17 cellular contexts compared by ENCODE assay signal in genomic region chr17:35238817-35239216, GRCh38. TPM values are rescaled to one million over a fixed set of nuclear protein-coding genes. Genes with fewer than 3 reads are reported as not detected.
A peak's percentile ranks its signal among the peaks of the same experiment; 100 is the strongest.
DNase-seq lines count a peak whose midpoint lies in the region; ATAC-seq, FAIRE-seq and TF ChIP-seq lines count a peak whose summit lies in the region.
"Had no signal": no experiment of that assay in that cellular context is flagged by ENCODE, and none has a peak within 500 bp of the region (broad histone marks: within the 10 kb centered on the region; RNA-seq: fewer than 3 reads in every experiment).

No MANE protein-coding gene starts in this region.

- no peak overlapping the region for H3K9ac ChIP-seq in HepG2 (ENCODE audit: insufficient read depth, low read depth, low read length)

- 72 to 80% (median 75%) methylated on average over 2 of the region's 2 CpGs for WGBS in heart left ventricle, 4 donors
- 2% methylated on average over 2 of the region's 2 CpGs for WGBS in HepG2 (ENCODE audit: low lambda C conversion rate)

- TF ChIP-seq POLR2A in H54 (IDR thresholded peaks at IDR 0.05; ENCODE audit: low read depth, low read length) (no peak), heart left ventricle (IDR thresholded peaks at IDR 0.05) (no peak), HepG2 (IDR thresholded peaks at IDR 0.05; ENCODE audit: insufficient read depth in 1 of 2, low read depth in 2 of 2, low read length in 2 of 2) (no peak)

- no peak for TF ChIP-seq RAD21 in HepG2 (CRISPR knock-in tag; IDR thresholded peaks at IDR 0.05)

- POLR2A ChIA-PET in HepG2 (lab: Yijun Ruan, JAX): no interaction called here

- peak overlapping the region; percentile 87 for H3K4me3 Mint-ChIP-seq in activated naive CD8-positive, alpha-beta T cell treated with anti-CD3 and anti-CD28 coated beads for 36 hours
- H3K4me3 Mint-ChIP-seq in immature natural killer cell: peak overlapping the region in 1 of 5 donors; percentile 57

- H3K27me3 Mint-ChIP-seq in activated naive CD8-positive, alpha-beta T cell treated with anti-CD3 and anti-CD28 coated beads for 36 hours: no peaks in the 10 kb centered on the region
- H3K27me3 Mint-ChIP-seq in immature natural killer cell (ENCODE audit: low read depth in 3 of 3): peaks cover 14 to 20% (median 17%) of the 10 kb centered on the region in 3 donors

- no TSS peak for BruUV-seq in HepG2 (replicated peaks; lab: Mats Ljungman, UMichigan)

- H3K27ac ChIP-seq in heart left ventricle (peak overlapping the region in 1 of 12 donors; percentile 96), HepG2 (ENCODE audit: extremely low read length, insufficient read depth, low read length) (no peak overlapping the region)
- H3K27ac ChIP-seq: prostate gland, SK-N-MC, suprapubic skin had no signal

- no peaks in the 10 kb centered on the region for H3K79me2 ChIP-seq in HepG2 (ENCODE audit: insufficient read depth, low read length)

- H3K36me3 Mint-ChIP-seq in activated naive CD8-positive, alpha-beta T cell treated with anti-CD3 and anti-CD28 coated beads for 36 hours: peaks cover 10% of the 10 kb centered on the region
- peaks cover 3 to 15% (median 9%) of the 10 kb centered on the region in 3 donors for H3K36me3 Mint-ChIP-seq in immature natural killer cell

- H3K4me2 ChIP-seq in HepG2 (ENCODE audit: low read depth, low read length): no peak overlapping the region

- no peak overlapping the region for H2AFZ ChIP-seq in HepG2 (ENCODE audit: low read length)

- no peaks in the 10 kb centered on the region for H4K20me1 ChIP-seq in HepG2 (ENCODE audit: insufficient read depth, low read length)

- H3K27ac Mint-ChIP-seq in activated naive CD8-positive, alpha-beta T cell treated with anti-CD3 and anti-CD28 coated beads for 36 hours: peak overlapping the region; percentile 83
- H3K27ac Mint-ChIP-seq in immature natural killer cell: peak overlapping the region in 5 of 6 donors; percentile 13 to 66 (median 62)

- TF ChIP-seq CTCF in heart left ventricle (IDR thresholded peaks at IDR 0.05) (no peak), HepG2 (CRISPR knock-in tag; IDR thresholded peaks at IDR 0.05) (no peak)

- H3K27me3 ChIP-seq in heart left ventricle: no peaks in the 10 kb centered on the region
- peaks cover 0 to 12% of the 10 kb centered on the region in 2 experiments; a peak in 2 of 5 replicates for H3K27me3 ChIP-seq in HepG2 (ENCODE audit: control insufficient read depth in 1 of 2, insufficient read depth in 2 of 2, low read length in 2 of 2)
- H3K27me3 ChIP-seq: suprapubic skin had no signal

- CTCF ChIA-PET in HepG2 (lab: Yijun Ruan, JAX; ENCODE audit: low intra/inter-chr PET ratio, low total read pairs): no interaction called here

- in situ Hi-C loops in HepG2 (cut with HindIII; ENCODE audit: extremely low pct_ligation_motif_present, low pct_unique_long_range_greater_than_20kb): no loop called here

- H3K36me3 ChIP-seq in heart left ventricle (no peaks in the 10 kb centered on the region), HepG2 (replicated peaks in 1 of 2; ENCODE audit: control insufficient read depth in 1 of 2, insufficient read depth in 2 of 2, low read length in 2 of 2) (no peaks in the 10 kb centered on the region)
- H3K36me3 ChIP-seq: prostate gland, suprapubic skin had no signal

- no peak for FAIRE-seq in H54 (lab: Jason Lieb, UNC)
- no peak for FAIRE-seq in HepG2 (lab: Jason Lieb, UNC)

- H3K4me3 ChIP-seq in heart left ventricle (peak overlapping the region in 1 of 12 donors; percentile 13), HepG2 (replicated peaks in 1 of 3; ENCODE audit: insufficient read depth in 1 of 3, low read depth in 2 of 3, low read length in 3 of 3) (no peak overlapping the region)
- H3K4me3 ChIP-seq: lung, prostate gland, SK-N-MC, suprapubic skin had no signal

- DNase-seq in AG08396 (ENCODE audit: low spot score) (peak; percentile 62), H54 (ENCODE audit: insufficient read length, low spot score) (peak; percentile 34), immature natural killer cell (no peak), heart left ventricle (no peak), NCI-H187 treated with DMSO at 0.1 percent for 48 hours (lab: John Stamatoyannopoulos, UW) (no peak), DMS153 treated with DMSO at 0.1 percent for 48 hours (lab: John Stamatoyannopoulos, UW; ENCODE audit: unreplicated experiment) (no peak), HepG2 (ENCODE audit: low spot score) (no peak)
- DNase-seq in activated naive CD8-positive, alpha-beta T cell treated with anti-CD3 and anti-CD28 coated beads for 36 hours: no peak
- DNase-seq: Caco-2; NCI-H1105; stimulated activated CD4-positive, alpha-beta T cell treated with anti-CD3 and anti-CD28 coated beads, Interleukin-4, amount 100 ng/mL, for 24 hours had no signal

- peaks cover 4% of the 10 kb centered on the region for H3K9me3 Mint-ChIP-seq in activated naive CD8-positive, alpha-beta T cell treated with anti-CD3 and anti-CD28 coated beads for 36 hours
- no peaks in the 10 kb centered on the region for H3K9me3 Mint-ChIP-seq in immature natural killer cell

- intact Hi-C loops in heart left ventricle (cut with DNase I): no loop called here
- intact Hi-C loops in HepG2 (cut with micrococcal nuclease; ENCODE audit: unreplicated experiment): no loop called here

- no peak for ATAC-seq in heart left ventricle
- ATAC-seq in HepG2: no peak

- peaks cover 75% of the 10 kb centered on the region for H3K4me1 Mint-ChIP-seq in activated naive CD8-positive, alpha-beta T cell treated with anti-CD3 and anti-CD28 coated beads for 36 hours
- peaks cover 57 to 74% of the 10 kb centered on the region in 2 donors for H3K4me1 Mint-ChIP-seq in immature natural killer cell

- H3K4me1 ChIP-seq in heart left ventricle (peaks cover 0 to 19% (median 7%) of the 10 kb centered on the region in 12 donors), HepG2 (ENCODE audit: insufficient read depth, low read length) (peaks cover 7% of the 10 kb centered on the region)

- H3K9me3 ChIP-seq in heart left ventricle: no peaks in the 10 kb centered on the region
- no peaks in the 10 kb centered on the region for H3K9me3 ChIP-seq in HepG2 (ENCODE audit: low read length)
- H3K9me3 ChIP-seq: Caco-2, prostate gland, suprapubic skin had no signal

- no peak for TF ChIP-seq EP300 in HepG2 (IDR thresholded peaks at IDR 0.05; ENCODE audit: low read depth in 2 of 2, low read length in 2 of 2)
- no peak for TF ChIP-seq EP300 in HepG2 (CRISPR knock-in tag; IDR thresholded peaks at IDR 0.05; ENCODE audit: borderline replicate concordance)

RNA-seq across cellular contexts. Expression of gene SLFN5, which starts 4.1 kb away (rescaled TPM):
- total RNA-seq in activated naive CD8-positive, alpha-beta T cell treated with anti-CD3 and anti-CD28 coated beads for 36 hours: 10 to 100 TPM; 33.9 to 37.9 TPM
- polyA plus RNA-seq in immature natural killer cell (100 to 1,000 TPM in 1 of 3 donors, 10 to 100 TPM in 2; 38.5 to 156 (median 84.2) TPM), heart left ventricle (1 to 10 TPM; 3.0 to 3.8 TPM), HepG2 (2011; rRNA removed) (0.22 and 0.25 TPM in 2 replicates)
- total RNA-seq in heart left ventricle (10 to 100 TPM; 12.4 to 41.4 (median 15.0) TPM), HepG2 (2016; rRNA removed; fragmentation: Illumina TruSeq; extraction: Trizol) (0.35 and 0.70 TPM in 2 replicates)
- total RNA-seq in HepG2 (2016; cell fraction: cytosol; rRNA removed; fragmentation: Illumina TruSeq; extraction: Trizol; ENCODE audit: low read depth): 0.18 TPM in 1 of 2 replicates, not detected in the other
- total RNA-seq in HepG2 (2016; cell fraction: insoluble cytoplasmic fraction; rRNA removed; fragmentation: Illumina TruSeq; extraction: Trizol): 0.52 and 0.58 TPM in 2 replicates
- 0.03 and 0.12 TPM in 2 replicates for total RNA-seq in HepG2 (2016; cell fraction: membrane; rRNA removed; fragmentation: Illumina TruSeq; extraction: Trizol)
- total RNA-seq in HepG2 (2016; cell fraction: nucleus; rRNA removed; fragmentation: Illumina TruSeq; extraction: Trizol): 0.41 and 0.75 TPM in 2 replicates
- polyA plus RNA-seq in HepG2 (2011; cell fraction: cytosol; rRNA removed): 0.05 and 0.17 TPM in 2 replicates
- 0.03 and 0.12 TPM in 2 replicates for polyA plus RNA-seq in HepG2 (2011; cell fraction: nucleus; rRNA removed)
- 0.21 and 0.28 TPM in 2 replicates for polyA plus RNA-seq in HepG2 (2012)
- 0.02 TPM in 1 of 2 replicates, not detected in the other for polyA plus RNA-seq in HepG2 (2016; cell fraction: cytosol; fragmentation: Illumina TruSeq; extraction: Trizol; ENCODE audit: low read depth)
- 0.46 TPM in 2 replicates for polyA plus RNA-seq in HepG2 (2016; cell fraction: insoluble cytoplasmic fraction; fragmentation: Illumina TruSeq; extraction: Trizol; ENCODE audit: low read depth)
- polyA plus RNA-seq in HepG2 (2016; cell fraction: membrane; fragmentation: Illumina TruSeq; extraction: Trizol; ENCODE audit: low read depth): 0.02 and 0.07 TPM in 2 replicates
- 0.07 and 0.12 TPM in 2 replicates for polyA plus RNA-seq in HepG2 (2016; cell fraction: nucleus; fragmentation: Illumina TruSeq; extraction: Trizol; ENCODE audit: insufficient read depth, low read depth)
- 1.0 and 15.5 TPM in 2 replicates for polyA minus RNA-seq in HepG2 (2011; rRNA and poly(A)+ RNA removed; ENCODE audit: low replicate concordance)
- polyA minus RNA-seq in HepG2 (2011; cell fraction: cytosol; rRNA and poly(A)+ RNA removed): 0.26 and 0.99 TPM in 2 replicates
- polyA minus RNA-seq in HepG2 (2011; cell fraction: nucleus; rRNA and poly(A)+ RNA removed): 0.39 and 0.50 TPM in 2 replicates

RNA-seq across cellular contexts. Expression of gene SLC35G3, which starts 44.6 kb away (rescaled TPM):
- not detected for total RNA-seq in activated naive CD8-positive, alpha-beta T cell treated with anti-CD3 and anti-CD28 coated beads for 36 hours
- polyA plus RNA-seq in immature natural killer cell: not detected
- not detected for total RNA-seq in heart left ventricle
- polyA plus RNA-seq in heart left ventricle: not detected
- total RNA-seq in HepG2 (2016; rRNA removed; fragmentation: Illumina TruSeq; extraction: Trizol): not detected in 2 replicates
- not detected in 2 replicates for total RNA-seq in HepG2 (2016; cell fraction: cytosol; rRNA removed; fragmentation: Illumina TruSeq; extraction: Trizol; ENCODE audit: low read depth)
- total RNA-seq in HepG2 (2016; cell fraction: insoluble cytoplasmic fraction; rRNA removed; fragmentation: Illumina TruSeq; extraction: Trizol): not detected in 2 replicates
- not detected in 2 replicates for total RNA-seq in HepG2 (2016; cell fraction: membrane; rRNA removed; fragmentation: Illumina TruSeq; extraction: Trizol)
- not detected in 2 replicates for total RNA-seq in HepG2 (2016; cell fraction: nucleus; rRNA removed; fragmentation: Illumina TruSeq; extraction: Trizol)
- not detected in 2 replicates for polyA plus RNA-seq in HepG2 (2011; rRNA removed)
- not detected in 2 replicates for polyA plus RNA-seq in HepG2 (2011; cell fraction: cytosol; rRNA removed)
- not detected in 2 replicates for polyA plus RNA-seq in HepG2 (2011; cell fraction: nucleus; rRNA removed)
- not detected in 2 replicates for polyA plus RNA-seq in HepG2 (2012)
- not detected in 2 replicates for polyA plus RNA-seq in HepG2 (2016; cell fraction: cytosol; fragmentation: Illumina TruSeq; extraction: Trizol; ENCODE audit: low read depth)
- not detected in 2 replicates for polyA plus RNA-seq in HepG2 (2016; cell fraction: insoluble cytoplasmic fraction; fragmentation: Illumina TruSeq; extraction: Trizol; ENCODE audit: low read depth)
- not detected in 2 replicates for polyA plus RNA-seq in HepG2 (2016; cell fraction: membrane; fragmentation: Illumina TruSeq; extraction: Trizol; ENCODE audit: low read depth)
- not detected in 2 replicates for polyA plus RNA-seq in HepG2 (2016; cell fraction: nucleus; fragmentation: Illumina TruSeq; extraction: Trizol; ENCODE audit: insufficient read depth, low read depth)
- not detected in 2 replicates for polyA minus RNA-seq in HepG2 (2011; rRNA and poly(A)+ RNA removed; ENCODE audit: low replicate concordance)
- not detected in 2 replicates for polyA minus RNA-seq in HepG2 (2011; cell fraction: cytosol; rRNA and poly(A)+ RNA removed)
- not detected in 2 replicates for polyA minus RNA-seq in HepG2 (2011; cell fraction: nucleus; rRNA and poly(A)+ RNA removed)
- total RNA-seq: activated CD8-positive, alpha-beta memory T cell treated with anti-CD3 and anti-CD28 coated beads for 36 hours; Caco-2; glomerular endothelial cell; lung; suprapubic skin had no signal

Comparison
In these comparisons a context has a peak if more than half of its experiments do, and no peak if none do; other contexts are left out.
1. DNase-seq: peak in AG08396 (single experiment) and H54 (single experiment); none in activated naive CD8-positive, alpha-beta T cell treated with anti-CD3 and anti-CD28 coated beads for 36 hours (single experiment), immature natural killer cell (0 of 3), heart left ventricle (0 of 5), NCI-H187 treated with DMSO at 0.1 percent for 48 hours (single experiment), DMS153 treated with DMSO at 0.1 percent for 48 hours (single experiment) and HepG2 (single experiment).
2. RNA of gene SLFN5, which starts 4.1 kb away (total RNA-seq): 33.9 to 37.9 TPM in activated naive CD8-positive, alpha-beta T cell treated with anti-CD3 and anti-CD28 coated beads for 36 hours and 12.4 to 41.4 TPM in heart left ventricle; 0.03 to 0.75 TPM in HepG2; every median in the first group is over 4 times any median in the second.